8 cellular contexts compared by ENCODE assay signal in the genomic region with DNA sequence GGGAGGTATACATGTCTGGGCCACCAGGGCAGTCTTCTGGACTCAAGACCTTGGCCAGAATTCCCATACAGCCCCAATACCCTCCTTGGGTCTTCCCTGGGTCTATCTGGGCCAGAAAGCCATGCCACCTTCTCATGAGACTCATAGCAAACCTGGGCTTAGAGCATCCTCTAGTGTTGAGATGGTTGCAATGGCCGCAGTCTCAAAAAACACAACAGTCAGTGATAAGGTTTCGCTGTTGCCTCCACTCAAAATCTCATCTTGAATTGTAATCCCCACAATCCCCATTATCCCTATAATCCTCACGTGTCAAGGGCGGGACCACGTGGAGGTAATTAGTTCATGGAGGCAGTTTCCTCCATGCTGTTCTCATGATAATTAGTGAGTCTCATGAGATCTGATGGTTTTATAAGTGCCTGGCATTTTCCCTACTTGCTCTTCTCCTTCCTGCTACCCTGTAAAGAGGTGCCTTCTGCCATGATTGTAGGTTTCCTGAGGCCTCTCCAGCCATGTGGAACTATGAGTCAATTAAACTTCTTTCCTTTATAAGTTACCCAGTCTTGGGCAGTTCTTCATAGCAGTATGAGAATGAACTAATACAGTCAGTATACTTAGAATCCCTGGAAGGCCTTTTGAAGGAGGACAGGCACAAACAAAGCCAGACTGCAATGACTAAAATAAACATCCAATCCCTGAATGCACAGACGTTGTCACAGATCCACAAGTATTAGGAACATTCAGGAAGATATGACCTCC.
DNase-seq lines count a peak whose midpoint lies in the region; ATAC-seq, FAIRE-seq and TF ChIP-seq lines count a peak whose summit lies in the region.

No MANE protein-coding gene starts in this region.

- TF ChIP-seq POLR2A in Peyer's patch (IDR thresholded peaks at IDR 0.05), result no peak

- H3K4me1 ChIP-seq in Peyer's patch (no peaks in the 10 kb centered on the region), fibroblast of lung (ENCODE audit: control insufficient read depth, extremely low read depth, insufficient read depth, low read length) (peaks cover 6% of the 10 kb centered on the region), osteoblast (ENCODE audit: insufficient read depth, low read length) (peaks cover 12% of the 10 kb centered on the region)

- H3K27ac ChIP-seq in Peyer's patch (no peak overlapping the region), fibroblast of lung (ENCODE audit: insufficient read depth, low read length) (no peak overlapping the region), osteoblast (ENCODE audit: low read depth, low read length) (no peak overlapping the region)

- H3K27me3 ChIP-seq in Peyer's patch, result no peaks in the 10 kb centered on the region
- no peaks in the 10 kb centered on the region for H3K27me3 ChIP-seq in fibroblast of lung (ENCODE audit: control insufficient read depth, insufficient read depth, low read length)
- no peaks in the 10 kb centered on the region for H3K27me3 ChIP-seq in osteoblast (ENCODE audit: insufficient read depth, low read length)

- DNase-seq in COR-L47 (lab: John Stamatoyannopoulos, UW), result peak; percentile 51
- DNase-seq in GM18507 (ENCODE audit: extremely low spot score, insufficient read length, low read depth), result no peak
- DNase-seq in Peyer's patch, result no peak
- DNase-seq in fibroblast of lung (ENCODE audit: low read depth in 2 of 2), result peak; percentile 31 to 40
- no peak for DNase-seq in osteoblast (ENCODE audit: insufficient read length, low spot score, missing footprints)
- no peak for DNase-seq in omental fat pad (ENCODE audit: low spot score)

- H2AFZ ChIP-seq in fibroblast of lung (ENCODE audit: low read length), result no peak overlapping the region
- H2AFZ ChIP-seq in osteoblast (ENCODE audit: low read length), result no peak overlapping the region

- FAIRE-seq in GM18507 (lab: Jason Lieb, UNC), result peak; percentile 78

- H3K4me3 ChIP-seq in Peyer's patch (no peak overlapping the region), fibroblast of lung (replicated peaks in 1 of 4; ENCODE audit: control extremely low read depth in 1 of 4, insufficient read depth in 1 of 4, low read depth in 3 of 4, low read length in 4 of 4) (no peak overlapping the region), osteoblast (ENCODE audit: insufficient read depth, low read length) (no peak overlapping the region)

- H3K36me3 ChIP-seq in Peyer's patch, result no peaks in the 10 kb centered on the region
- H3K36me3 ChIP-seq in fibroblast of lung (ENCODE audit: control insufficient read depth, insufficient read depth, low read length), result no peaks in the 10 kb centered on the region
- H3K36me3 ChIP-seq in osteoblast (ENCODE audit: insufficient read depth, low read length), result no peaks in the 10 kb centered on the region

- H4K20me1 ChIP-seq in fibroblast of lung (ENCODE audit: control insufficient read depth, extremely low read depth, insufficient read depth, low read length) (no peaks in the 10 kb centered on the region), osteoblast (ENCODE audit: insufficient read depth, low read length) (no peaks in the 10 kb centered on the region)

- peak; percentile 67 for ATAC-seq in HG03354 (IDR thresholded peaks at IDR 0.05; ENCODE audit: poor library complexity, severe bottlenecking, unreplicated experiment)
- no peak for ATAC-seq in GM18873 (IDR thresholded peaks at IDR 0.05; ENCODE audit: low FRiP score, unreplicated experiment)
- ATAC-seq in omental fat pad (ENCODE audit: low FRiP score), result no peak

- no peaks in the 10 kb centered on the region for H3K9me3 ChIP-seq in Peyer's patch
- H3K9me3 ChIP-seq in fibroblast of lung (ENCODE audit: control insufficient read depth, insufficient read depth, low read depth, low read length), result no peaks in the 10 kb centered on the region
- no peaks in the 10 kb centered on the region for H3K9me3 ChIP-seq in osteoblast (ENCODE audit: low read depth, low read length)

- H3K4me2 ChIP-seq in fibroblast of lung (ENCODE audit: extremely low read depth, insufficient read depth, low read length) (no peak overlapping the region), osteoblast (ENCODE audit: insufficient read depth, low read length) (no peak overlapping the region)

- peak in 4 of 6 experiments; percentile 20 to 74 (median 62) for TF ChIP-seq CTCF in Peyer's patch (IDR thresholded peaks at IDR 0.05)
- peak; percentile 52 to 70 for TF ChIP-seq CTCF in fibroblast of lung (conservative IDR thresholded peaks at IDR 0.05 in 1 of 2, IDR thresholded peaks at IDR 0.05 in 1 of 2; ENCODE audit: low read depth in 1 of 2, low read length in 2 of 2)
- TF ChIP-seq CTCF in osteoblast (IDR thresholded peaks at IDR 0.05; ENCODE audit: extremely low read depth, low read depth, low read length), result peak; percentile 59
- TF ChIP-seq CTCF in omental fat pad (IDR thresholded peaks at IDR 0.05), result no peak

- H3K79me2 ChIP-seq in fibroblast of lung (ENCODE audit: control insufficient read depth, insufficient read depth, low read length), result no peaks in the 10 kb centered on the region
- H3K79me2 ChIP-seq in osteoblast (ENCODE audit: insufficient read depth, low read length), result no peaks in the 10 kb centered on the region

- no peak overlapping the region for H3K9ac ChIP-seq in fibroblast of lung (ENCODE audit: insufficient read depth, low read length)

Comparison
In these comparisons a context has a peak if more than half of its experiments do, and no peak if none do; other contexts are left out.
1. DNase-seq: peak in COR-L47 (single experiment) and fibroblast of lung (2 of 2); none in GM18507 (single experiment), Peyer's patch (0 of 3), osteoblast (single experiment) and omental fat pad (single experiment).
2. CTCF ChIP-seq: peak in Peyer's patch (4 of 6), fibroblast of lung (2 of 2) and osteoblast (single experiment); none in omental fat pad (0 of 3).